Comparison of ENCODE assay signal across 22 cellular contexts in the genomic region with DNA sequence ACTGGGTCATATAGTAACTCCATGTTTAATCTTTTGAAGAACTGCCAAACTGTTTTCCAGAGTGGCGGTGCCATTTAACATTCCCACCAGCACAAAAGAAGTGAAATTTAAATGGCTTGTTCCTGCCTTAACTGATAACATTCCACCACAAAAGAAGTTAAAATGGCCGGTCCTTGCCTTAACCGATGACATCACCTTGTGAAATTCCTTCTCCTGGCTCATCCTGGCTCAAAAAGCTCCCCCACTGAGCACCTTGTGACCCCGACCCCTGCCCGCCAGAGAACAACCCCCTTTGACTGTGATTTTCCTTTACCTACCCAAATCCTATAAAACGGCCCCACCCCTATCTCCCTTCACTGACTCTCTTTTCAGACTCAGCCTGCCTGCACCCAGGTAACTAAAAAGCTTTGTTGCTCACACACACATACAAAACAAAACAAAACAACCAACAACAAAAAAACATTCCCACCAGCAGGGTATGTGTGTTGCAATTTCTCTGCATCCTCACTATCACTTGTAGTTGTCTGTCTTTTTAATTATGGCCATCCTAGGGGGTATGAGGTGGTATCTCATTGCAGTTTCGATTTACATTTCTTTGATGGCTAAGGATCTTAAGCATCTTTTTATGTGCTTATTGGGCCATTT.
"Had no signal": no experiment of that assay in that cellular context is flagged by ENCODE, and none has a peak within 500 bp of the region (broad histone marks: within the 10 kb centered on the region; RNA-seq: fewer than 3 reads in every experiment).

No MANE protein-coding gene starts in this region.

- H3K36me3 ChIP-seq: cardiac muscle cell, sigmoid colon, stomach, transverse colon, uterus had no signal

- H3K9me3 ChIP-seq: sigmoid colon, stomach, transverse colon, uterus had no signal

- H3K4me3 ChIP-seq: cardiac muscle cell, sigmoid colon, smooth muscle cell, stomach, transverse colon, uterus had no signal

- H3K27ac ChIP-seq: cardiac muscle cell, sigmoid colon, stomach, transverse colon, uterus had no signal

- H3K27ac Mint-ChIP-seq: activated CD4-positive, alpha-beta memory T cell treated with anti-CD3 and anti-CD28 coated beads, Interleukin-2, amount 10 ng/mL, durations not matched to agents 7 days and 5 days; activated CD4-positive, alpha-beta T cell treated with anti-CD3 and anti-CD28 coated beads, Interleukin-2, amount 10 ng/mL, durations not matched to agents 24 days and 14 days; activated naive CD4-positive, alpha-beta T cell treated with anti-CD3 and anti-CD28 coated beads for 36 hours; activated naive CD8-positive, alpha-beta T cell treated with anti-CD3 and anti-CD28 coated beads, Interleukin-2, amount 10 ng/mL, durations not matched to agents 7 days and 5 days; memory B cell; stimulated activated memory B cell treated with anti-CD40 and anti-IgM and Interleukin-4, amounts not matched to agents 10 μg/mL and 1 μg/mL and 100 μg/mL, for 72 hours had no signal

- H3K9me3 Mint-ChIP-seq: activated CD4-positive, alpha-beta memory T cell treated with anti-CD3 and anti-CD28 coated beads, Interleukin-2, amount 10 ng/mL, durations not matched to agents 7 days and 5 days; activated CD4-positive, alpha-beta T cell treated with anti-CD3 and anti-CD28 coated beads, Interleukin-2, amount 10 ng/mL, durations not matched to agents 24 days and 14 days; activated naive CD4-positive, alpha-beta T cell treated with anti-CD3 and anti-CD28 coated beads for 36 hours; activated naive CD8-positive, alpha-beta T cell treated with anti-CD3 and anti-CD28 coated beads, Interleukin-2, amount 10 ng/mL, durations not matched to agents 7 days and 5 days; activated T-cell treated with anti-CD3 and anti-CD28 coated beads, Interleukin-2, amount 50 U/mL, for 72 hours; memory B cell; stimulated activated memory B cell treated with anti-CD40 and anti-IgM and Interleukin-4, amounts not matched to agents 10 μg/mL and 1 μg/mL and 100 μg/mL, for 72 hours had no signal

- FAIRE-seq: endometrium had no signal

- H3K4me3 Mint-ChIP-seq: activated CD4-positive, alpha-beta memory T cell treated with anti-CD3 and anti-CD28 coated beads, Interleukin-2, amount 10 ng/mL, durations not matched to agents 7 days and 5 days; activated CD4-positive, alpha-beta T cell treated with anti-CD3 and anti-CD28 coated beads, Interleukin-2, amount 10 ng/mL, durations not matched to agents 24 days and 14 days; activated naive CD4-positive, alpha-beta T cell treated with anti-CD3 and anti-CD28 coated beads for 36 hours; activated naive CD8-positive, alpha-beta T cell treated with anti-CD3 and anti-CD28 coated beads, Interleukin-2, amount 10 ng/mL, durations not matched to agents 7 days and 5 days; activated T-cell treated with anti-CD3 and anti-CD28 coated beads, Interleukin-2, amount 50 U/mL, for 72 hours; memory B cell; stimulated activated memory B cell treated with anti-CD40 and anti-IgM and Interleukin-4, amounts not matched to agents 10 μg/mL and 1 μg/mL and 100 μg/mL, for 72 hours had no signal

- H3K4me2 ChIP-seq: smooth muscle cell had no signal

- H3K36me3 Mint-ChIP-seq: activated naive CD8-positive, alpha-beta T cell treated with anti-CD3 and anti-CD28 coated beads, Interleukin-2, amount 10 ng/mL, durations not matched to agents 7 days and 5 days; memory B cell; stimulated activated memory B cell treated with anti-CD40 and anti-IgM and Interleukin-4, amounts not matched to agents 10 μg/mL and 1 μg/mL and 100 μg/mL, for 72 hours had no signal

- H3K27me3 ChIP-seq: cardiac muscle cell, uterus had no signal

- ATAC-seq: activated CD4-positive, CD25-positive, alpha-beta regulatory T cell treated with anti-CD3 and anti-CD28 coated beads, Interleukin-2, amount 50 U/mL, for 24 hours; activated T-cell treated with anti-CD3 and anti-CD28 coated beads, Interleukin-2, amount 50 U/mL, for 72 hours; stimulated activated memory B cell treated with anti-CD40 and anti-IgM and Interleukin-4, amounts not matched to agents 10 μg/mL and 1 μg/mL and 100 μg/mL, for 72 hours had no signal

- DNase-seq: activated CD4-positive, alpha-beta memory T cell treated with anti-CD3 and anti-CD28 coated beads, Interleukin-2, amount 10 ng/mL, durations not matched to agents 7 days and 5 days; activated CD4-positive, alpha-beta T cell treated with anti-CD3 and anti-CD28 coated beads, Interleukin-2, amount 10 ng/mL, durations not matched to agents 24 days and 14 days; activated effector memory CD4-positive, alpha-beta T cell treated with Interleukin-2 at 50 U/mL for 16 hours; activated naive CD4-positive, alpha-beta T cell treated with anti-CD3 and anti-CD28 coated beads for 36 hours; activated naive CD8-positive, alpha-beta T cell treated with anti-CD3 and anti-CD28 coated beads, Interleukin-2, amount 10 ng/mL, durations not matched to agents 7 days and 5 days; activated T-cell treated with anti-CD3 and anti-CD28 coated beads, Interleukin-2, amount 50 U/mL, for 72 hours; amniotic stem cell; erythroblast; foreskin fibroblast; occipital lobe; posterior cingulate gyrus; sigmoid colon; stimulated activated CD4-positive, alpha-beta T cell treated with anti-CD3 and anti-CD28 coated beads, Interleukin-15, amount 100 ng/mL, for 24 hours; stomach; transverse colon; uterus had no signal

- H3K4me1 ChIP-seq: sigmoid colon, uterus had no signal

- H3K4me1 Mint-ChIP-seq: activated naive CD8-positive, alpha-beta T cell treated with anti-CD3 and anti-CD28 coated beads, Interleukin-2, amount 10 ng/mL, durations not matched to agents 7 days and 5 days; memory B cell had no signal
